Comparison of ENCODE assay signal across 8 cellular contexts in the genomic region with DNA sequence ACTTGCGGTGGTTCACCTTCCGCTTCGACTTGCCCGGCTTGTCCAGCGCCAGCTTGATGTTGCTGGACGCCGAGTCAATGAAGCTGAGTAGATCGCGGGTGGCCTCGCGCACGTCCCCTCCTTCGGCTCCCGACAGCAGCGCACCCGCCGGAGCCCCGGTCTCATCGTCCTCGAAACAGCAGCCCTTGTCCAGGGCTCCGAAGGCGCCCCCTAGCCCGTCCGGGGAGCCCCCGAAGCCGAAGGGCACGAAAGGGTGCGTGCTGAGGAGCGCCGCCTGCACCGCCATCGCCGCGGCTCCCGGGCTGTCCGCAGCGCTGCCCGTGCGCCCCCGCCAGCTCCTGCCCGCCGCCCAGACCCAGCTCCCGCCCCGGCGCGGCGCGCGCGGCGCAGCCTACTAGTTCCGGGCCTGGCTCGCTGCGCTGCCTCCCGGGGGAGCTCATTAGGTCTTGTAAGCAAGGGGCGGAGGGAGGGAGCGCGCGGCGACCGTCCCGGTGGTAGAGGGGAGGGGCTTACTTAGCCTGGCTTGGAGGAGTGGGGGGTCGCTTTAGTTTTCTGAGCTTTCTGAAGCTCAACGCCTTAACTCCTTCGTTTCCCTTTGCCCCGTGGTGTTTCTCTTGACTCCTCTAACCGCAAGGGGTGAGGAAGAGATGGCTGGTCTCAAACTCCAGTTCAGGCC. TPM values are rescaled to one million over a fixed set of nuclear protein-coding genes. Genes with fewer than 3 reads are reported as not detected.
DNase-seq lines count a peak whose midpoint lies in the region; ATAC-seq and TF ChIP-seq lines count a peak whose summit lies in the region.

A gene with protein sequence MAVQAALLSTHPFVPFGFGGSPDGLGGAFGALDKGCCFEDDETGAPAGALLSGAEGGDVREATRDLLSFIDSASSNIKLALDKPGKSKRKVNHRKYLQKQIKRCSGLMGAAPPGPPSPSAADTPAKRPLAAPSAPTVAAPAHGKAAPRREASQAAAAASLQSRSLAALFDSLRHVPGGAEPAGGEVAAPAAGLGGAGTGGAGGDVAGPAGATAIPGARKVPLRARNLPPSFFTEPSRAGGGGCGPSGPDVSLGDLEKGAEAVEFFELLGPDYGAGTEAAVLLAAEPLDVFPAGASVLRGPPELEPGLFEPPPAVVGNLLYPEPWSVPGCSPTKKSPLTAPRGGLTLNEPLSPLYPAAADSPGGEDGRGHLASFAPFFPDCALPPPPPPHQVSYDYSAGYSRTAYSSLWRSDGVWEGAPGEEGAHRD (minus strand): TSS at position 421 of the 676 bp plus-strand sequence. CDS start 135 bp downstream, at position 286.

- POLR2A ChIA-PET in Caco-2 (lab: Charles Lee) = interaction anchor here (0.7 to 0.8 kb wide), 2 partner anchors 10 to 167 kb away, joined by 3 read pairs; partner anchors contain the start of gene PRCP

- H3K36me3 Mint-ChIP-seq in Caco-2 (ENCODE audit: insufficient read depth, unreplicated experiment) = no peaks in the 10 kb centered on the region

- peak; percentile 61 to 72 for DNase-seq in Caco-2
- DNase-seq in WERI-Rb-1 = peak; percentile 65
- no peak for DNase-seq in effector memory CD4-positive, alpha-beta T cell
- no peak for DNase-seq in lower lobe of right lung
- peak; percentile 41 to 45 for DNase-seq in stimulated activated naive CD8-positive, alpha-beta T cell treated with anti-CD3 and anti-CD28 coated beads, Interleukin-15, amount 100 ng/mL, for 72 hours

- H3K27ac Mint-ChIP-seq in Caco-2 (ENCODE audit: unreplicated experiment) = no peak within 1 kb of the TSS
- H3K27ac Mint-ChIP-seq in stimulated activated naive CD8-positive, alpha-beta T cell treated with anti-CD3 and anti-CD28 coated beads, Interleukin-15, amount 100 ng/mL, for 72 hours = no peak within 1 kb of the TSS

- no peaks in the 10 kb centered on the region for H3K4me1 Mint-ChIP-seq in Caco-2 (ENCODE audit: low read depth, unreplicated experiment)
- H3K4me1 Mint-ChIP-seq in stimulated activated naive CD8-positive, alpha-beta T cell treated with anti-CD3 and anti-CD28 coated beads, Interleukin-15, amount 100 ng/mL, for 72 hours = peaks cover 12% of the 10 kb centered on the region

- no peaks in the 10 kb centered on the region for H3K9me3 Mint-ChIP-seq in Caco-2 (ENCODE audit: unreplicated experiment)
- H3K9me3 Mint-ChIP-seq in stimulated activated naive CD8-positive, alpha-beta T cell treated with anti-CD3 and anti-CD28 coated beads, Interleukin-15, amount 100 ng/mL, for 72 hours = no peaks in the 10 kb centered on the region

- BruUV-seq in Caco-2 (replicated peaks; lab: Mats Ljungman, UMichigan) = no TSS peak

- H3K27me3 ChIP-seq in Caco-2 (replicated peaks; ENCODE audit: control insufficient read depth, insufficient read depth, low read length) (peaks cover 7% of the 10 kb centered on the region), HUES6 (ENCODE audit: control insufficient read depth, insufficient read depth, low read length) (peaks cover 65% of the 10 kb centered on the region), WERI-Rb-1 (ENCODE audit: insufficient read depth, low read depth, severe bottlenecking) (peaks cover 88% of the 10 kb centered on the region), lower lobe of right lung (ENCODE audit: low read depth) (peaks cover 69% of the 10 kb centered on the region)
- peaks cover 16% of the 10 kb centered on the region for H3K27me3 ChIP-seq in effector memory CD4-positive, alpha-beta T cell (replicated peaks; ENCODE audit: control insufficient read depth, insufficient read depth, low read length, poor library complexity, severe bottlenecking)

- H3K4me1 ChIP-seq in Caco-2 (peaks cover 13% of the 10 kb centered on the region; the same call in 1 of the 2 replicates), HUES6 (ENCODE audit: control insufficient read depth, insufficient read depth, low read length) (peaks cover 21% of the 10 kb centered on the region), lower lobe of right lung (peaks cover 13% of the 10 kb centered on the region)
- peaks cover 7% of the 10 kb centered on the region for H3K4me1 ChIP-seq in effector memory CD4-positive, alpha-beta T cell (ENCODE audit: control insufficient read depth, insufficient read depth, low read length, poor library complexity, severe bottlenecking)

- ATAC-seq in lower lobe of right lung (peak; percentile 62 to 64), HG03342 (IDR thresholded peaks at IDR 0.05; ENCODE audit: unreplicated experiment) (no peak), GM19452 (IDR thresholded peaks at IDR 0.05; ENCODE audit: unreplicated experiment) (no peak)
- ATAC-seq in stimulated activated naive CD8-positive, alpha-beta T cell treated with anti-CD3 and anti-CD28 coated beads, Interleukin-15, amount 100 ng/mL, for 72 hours = peak; percentile 80

- TF ChIP-seq CTCF in Caco-2 (IDR thresholded peaks at IDR 0.05; ENCODE audit: insufficient read depth in 1 of 2, low read depth in 1 of 2, low read length in 1 of 2, severe bottlenecking in 1 of 2, unreplicated experiment in 1 of 2) (no peak), WERI-Rb-1 (IDR thresholded peaks at IDR 0.05; ENCODE audit: low read depth, low read length) (no peak), lower lobe of right lung (IDR thresholded peaks at IDR 0.05) (no peak)

- H3K9me3 ChIP-seq in Caco-2 (no peaks in the 10 kb centered on the region), HUES6 (ENCODE audit: control insufficient read depth, insufficient read depth, low read depth, low read length) (no peaks in the 10 kb centered on the region), WERI-Rb-1 (ENCODE audit: severe bottlenecking) (peaks cover 11% of the 10 kb centered on the region), lower lobe of right lung (no peaks in the 10 kb centered on the region)
- H3K9me3 ChIP-seq in effector memory CD4-positive, alpha-beta T cell (ENCODE audit: control insufficient read depth, low read length) = no peaks in the 10 kb centered on the region

- H3K27ac ChIP-seq in HUES6 (ENCODE audit: low read depth, low read length) (no peak within 1 kb of the TSS), WERI-Rb-1 (no peak within 1 kb of the TSS), lower lobe of right lung (no peak within 1 kb of the TSS)
- no peak within 1 kb of the TSS for H3K27ac ChIP-seq in effector memory CD4-positive, alpha-beta T cell (ENCODE audit: insufficient read depth, low read length, poor library complexity, severe bottlenecking)

- peak within 1 kb of the TSS; percentile 41 for H3K9ac ChIP-seq in HUES6 (ENCODE audit: low read length)

- CTCF ChIA-PET in Caco-2 (lab: Charles Lee) = interaction anchor here (0.6 to 1.9 kb wide), 5 partner anchors 15 to 599 kb away, joined by 3 to 12 read pairs (median 7); no protein-coding TSS in a partner anchor

- H3K4me3 Mint-ChIP-seq in Caco-2 (ENCODE audit: unreplicated experiment) = peak within 1 kb of the TSS; percentile 73
- H3K4me3 Mint-ChIP-seq in stimulated activated naive CD8-positive, alpha-beta T cell treated with anti-CD3 and anti-CD28 coated beads, Interleukin-15, amount 100 ng/mL, for 72 hours = peak within 1 kb of the TSS; percentile 75 to 76

- peak within 1 kb of the TSS; percentile 51 for H3K4me3 ChIP-seq in Caco-2 (ENCODE audit: low read depth, low read length)
- peak within 1 kb of the TSS; percentile 69 for H3K4me3 ChIP-seq in HUES6 (ENCODE audit: low read depth, low read length)
- peak within 1 kb of the TSS; percentile 47 for H3K4me3 ChIP-seq in WERI-Rb-1 (ENCODE audit: low read depth, low read length)
- H3K4me3 ChIP-seq in effector memory CD4-positive, alpha-beta T cell (ENCODE audit: insufficient read depth, low read depth, low read length, poor library complexity, severe bottlenecking) = peak within 1 kb of the TSS; percentile 42
- peak within 1 kb of the TSS; percentile 53 for H3K4me3 ChIP-seq in lower lobe of right lung

- no peaks in the 10 kb centered on the region for H3K36me3 ChIP-seq in Caco-2 (ENCODE audit: control insufficient read depth, insufficient read depth, low read length)
- no peaks in the 10 kb centered on the region for H3K36me3 ChIP-seq in HUES6 (ENCODE audit: control insufficient read depth, insufficient read depth, low read length)
- H3K36me3 ChIP-seq in WERI-Rb-1 = no peaks in the 10 kb centered on the region
- H3K36me3 ChIP-seq in effector memory CD4-positive, alpha-beta T cell (ENCODE audit: control insufficient read depth, insufficient read depth, low read length) = no peaks in the 10 kb centered on the region
- H3K36me3 ChIP-seq in lower lobe of right lung = no peaks in the 10 kb centered on the region

- peaks cover 50% of the 10 kb centered on the region for H3K27me3 Mint-ChIP-seq in Caco-2 (ENCODE audit: insufficient read depth, unreplicated experiment)
- H3K27me3 Mint-ChIP-seq in stimulated activated naive CD8-positive, alpha-beta T cell treated with anti-CD3 and anti-CD28 coated beads, Interleukin-15, amount 100 ng/mL, for 72 hours = peaks cover 79% of the 10 kb centered on the region

- intact Hi-C loops in Caco-2 (cut with micrococcal nuclease; ENCODE audit: unreplicated experiment) = loop anchor here (1.0 kb wide), 2 partner anchors 15 to 167 kb away; partner anchors contain the start of gene PRCP
- intact Hi-C loops in lower lobe of right lung (cut with DNase I) = no loop called here

RNA-seq across cellular contexts. Expression of the gene that starts here (rescaled TPM):
- total RNA-seq in Caco-2 (2022) = not detected in 2 replicates
- total RNA-seq in lower lobe of right lung = 0.09 TPM

Comparison
In these comparisons a context has a peak if more than half of its experiments do, and no peak if none do; other contexts are left out.
1. Peak in DNase-seq and H3K4me3 ChIP-seq in Caco-2; RNA of the gene not detected or under 1 TPM.
2. Peak in ATAC-seq and H3K4me3 ChIP-seq in lower lobe of right lung; RNA of the gene not detected or under 1 TPM.
3. DNase-seq: peak in WERI-Rb-1 (single experiment) and stimulated activated naive CD8-positive, alpha-beta T cell treated with anti-CD3 and anti-CD28 coated beads, Interleukin-15, amount 100 ng/mL, for 72 hours (2 of 2); none in effector memory CD4-positive, alpha-beta T cell (0 of 3) and lower lobe of right lung (single experiment).
4. Peak in every context shown above with its lines, with median percentiles within 50 percentile points of each other: H3K4me3 ChIP-seq.